Comparison of ENCODE assay signal across 9 cellular contexts in the genomic region with DNA sequence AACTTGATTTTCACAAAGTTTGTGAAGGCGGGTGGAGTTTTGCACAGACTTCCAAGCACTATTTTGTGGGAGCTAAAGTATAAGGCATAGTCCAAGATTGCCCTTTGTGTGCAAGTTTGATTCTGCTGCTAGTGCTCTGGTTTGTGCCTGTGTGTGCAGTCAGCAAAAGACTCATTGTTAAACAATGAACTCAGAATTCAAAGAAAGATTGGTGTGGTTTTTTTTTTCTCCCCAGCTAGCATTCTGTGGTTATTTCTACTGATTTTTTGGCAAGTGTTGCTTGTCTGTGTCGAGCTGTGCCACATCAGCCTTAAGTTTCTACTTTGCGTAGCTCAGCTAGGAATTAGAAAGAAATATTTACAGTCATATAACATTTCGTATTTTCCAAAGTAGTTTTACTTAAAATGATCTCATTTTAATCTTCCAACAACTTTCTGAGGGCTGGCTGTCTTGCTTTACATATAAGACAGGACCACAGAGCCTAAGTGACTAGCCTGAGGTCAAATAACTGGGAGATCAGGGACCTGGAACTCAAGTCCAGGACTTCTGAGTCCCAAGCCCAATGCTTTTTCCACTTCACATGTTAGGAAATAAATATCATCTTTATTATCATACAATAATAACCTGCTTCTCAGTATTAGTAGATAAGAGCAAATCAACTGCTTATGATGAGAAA.
DNase-seq lines count a peak whose midpoint lies in the region; ATAC-seq and TF ChIP-seq lines count a peak whose summit lies in the region.
"Had no signal": no experiment of that assay in that cellular context is flagged by ENCODE, and none has a peak within 500 bp of the region (broad histone marks: within the 10 kb centered on the region; RNA-seq: fewer than 3 reads in every experiment).

No MANE protein-coding gene starts in this region.

- H3K36me3 ChIP-seq in PC-3 (ENCODE audit: low read depth, low read length): no peaks in the 10 kb centered on the region

- peaks cover 10% of the 10 kb centered on the region; the same call in 1 of the 2 replicates for H3K79me2 ChIP-seq in PC-3 (ENCODE audit: low read length)

- H3K4me2 ChIP-seq in PC-3 (ENCODE audit: low read length): peak overlapping the region; percentile 64

- no peaks in the 10 kb centered on the region for H3K27me3 ChIP-seq in PC-3 (ENCODE audit: low read length)

- peak overlapping the region; percentile 13; the same call in 1 of the 2 replicates for H2AFZ ChIP-seq in PC-3 (ENCODE audit: low read length)

- peaks cover 14% of the 10 kb centered on the region for H3F3A ChIP-seq in PC-3 (ENCODE audit: low read length, unreplicated experiment)

- intact Hi-C loops in PC-3 (cut with micrococcal nuclease): no loop called here

- peak overlapping the region; percentile 50 for H3K27ac ChIP-seq in PC-3 (ENCODE audit: low read length)

- BruUV-seq in PC-3 (replicated peaks; lab: Mats Ljungman, UMichigan): no TSS peak

- POLR2A ChIA-PET in PC-3 (lab: Charles Lee; ENCODE audit: unreplicated experiment): interaction anchor here (0.6 kb wide), 2 partner anchors 83 to 223 kb away, joined by 5 to 6 read pairs; no protein-coding TSS in a partner anchor

- ATAC-seq in PC-3 (peak; percentile 63), GM19035 (IDR thresholded peaks at IDR 0.05; ENCODE audit: unreplicated experiment) (no peak), HG03342 (IDR thresholded peaks at IDR 0.05; ENCODE audit: unreplicated experiment) (no peak), GM21723 (IDR thresholded peaks at IDR 0.05; ENCODE audit: unreplicated experiment) (no peak), HG02870 (IDR thresholded peaks at IDR 0.05; ENCODE audit: unreplicated experiment) (no peak)
- ATAC-seq: Panc1 had no signal

- TF ChIP-seq CTCF in PC-3 (conservative IDR thresholded peaks at IDR 0.05; ENCODE audit: low read depth, low read length): no peak
- no peak for TF ChIP-seq CTCF in retinal pigment epithelial cell (conservative IDR thresholded peaks at IDR 0.05; ENCODE audit: low read depth, low read length)

- peak; percentile 90 for DNase-seq in ELR (ENCODE audit: low read depth)
- peak; percentile 81 for DNase-seq in PC-3
- peak; percentile 74 for DNase-seq in epidermal melanocyte (ENCODE audit: insufficient read length, low spot score)
- DNase-seq in retinal pigment epithelial cell (ENCODE audit: low read depth): peak; percentile 69

- H3K4me3 ChIP-seq in PC-3 (ENCODE audit: low read length) (peak overlapping the region; percentile 28; the same call in 1 of the 2 replicates), retinal pigment epithelial cell (ENCODE audit: low read length) (no peak overlapping the region)

- peak overlapping the region; percentile 1; the same call in 1 of the 2 replicates for H3K9ac ChIP-seq in PC-3 (ENCODE audit: low read length)

- CTCF ChIA-PET in PC-3 (lab: Charles Lee): interaction anchor here (0.6 kb wide), 1 partner anchor 604 kb away, joined by 5 read pairs; a partner anchor contains a TSS

- peaks cover 61% of the 10 kb centered on the region for H3K4me1 ChIP-seq in PC-3 (ENCODE audit: insufficient read depth, low read length)

- no peaks in the 10 kb centered on the region for H4K20me1 ChIP-seq in PC-3 (ENCODE audit: low read length)

- no peaks in the 10 kb centered on the region for H3K9me2 ChIP-seq in PC-3 (replicated peaks; ENCODE audit: low read length)

- no peaks in the 10 kb centered on the region for H3K9me3 ChIP-seq in PC-3 (ENCODE audit: low read length)
